23 cellular contexts compared by ENCODE assay signal in genomic region chr2:151655663-151656398, GRCh38.
"Had no signal": no experiment of that assay in that cellular context is flagged by ENCODE, and none has a peak within 500 bp of the region (broad histone marks: within the 10 kb centered on the region; RNA-seq: fewer than 3 reads in every experiment).

No MANE protein-coding gene starts in this region.

- H3K27me3 ChIP-seq: body of pancreas, SJSA1 had no signal

- H3K36me3 ChIP-seq: SJSA1 had no signal

- H3K4me1 ChIP-seq: body of pancreas, SJSA1 had no signal

- H3K4me2 ChIP-seq: KMS-11 had no signal

- ATAC-seq: activated CD4-positive, CD25-positive, alpha-beta regulatory T cell treated with anti-CD3 and anti-CD28 coated beads, Interleukin-2, amount 50 U/mL, for 24 hours; activated CD8-positive, alpha-beta T cell treated with anti-CD3 and anti-CD28 coated beads, Interleukin-2, amount 10 ng/mL, durations not matched to agents 7 days and 5 days; body of pancreas; PC-3 had no signal

- DNase-seq: activated CD4-positive, alpha-beta T cell treated with anti-CD3 and anti-CD28 coated beads for 4 hours; activated CD8-positive, alpha-beta memory T cell treated with anti-CD3 and anti-CD28 coated beads, Interleukin-2, amount 50 U/mL, for 48 hours; activated CD8-positive, alpha-beta T cell treated with anti-CD3 and anti-CD28 coated beads, Interleukin-2, amount 10 ng/mL, durations not matched to agents 7 days and 5 days; activated effector memory CD4-positive, alpha-beta T cell treated with Interleukin-2 at 50 U/mL for 16 hours; activated naive CD4-positive, alpha-beta T cell; activated T-cell treated with anti-CD3 and anti-CD28 coated beads, Interleukin-2, amount 50 U/mL, for 1 hour; aorta; central memory CD4-positive, alpha-beta T cell; IMR-90; NCI-H1092; NCI-H1417; NCI-H1930; NCI-H446; NCI-H524 treated with DMSO at 0.1 percent for 48 hours; NCI-H774; PC-3; SHP77 had no signal

- H3K27ac ChIP-seq: body of pancreas, KMS-11, SJSA1 had no signal

- H3K9ac ChIP-seq: KMS-11 had no signal

- FAIRE-seq: bronchial epithelial cell, RCC 7860 had no signal

- H3K9me3 ChIP-seq: body of pancreas, SJSA1 had no signal

- H3K4me3 ChIP-seq: body of pancreas, SJSA1 had no signal
